ENCODE assay signal across 27 cellular contexts in genomic region chr10:61708841-61709240, GRCh38. TPM values are rescaled to one million over a fixed set of nuclear protein-coding genes. Genes with fewer than 3 reads are reported as not detected.
DNase-seq lines count a peak whose midpoint lies in the region; ATAC-seq, FAIRE-seq and TF ChIP-seq lines count a peak whose summit lies in the region.
"Had no signal": no experiment of that assay in that cellular context is flagged by ENCODE, and none has a peak within 500 bp of the region (broad histone marks: within the 10 kb centered on the region; RNA-seq: fewer than 3 reads in every experiment).

No MANE protein-coding gene starts in this region.

- H3K36me3 ChIP-seq in adipocyte (ENCODE audit: control insufficient read depth, insufficient read depth, low read length, severe bottlenecking) (no peaks in the 10 kb centered on the region), vagina (no peaks in the 10 kb centered on the region)

- no peak for TF ChIP-seq POLR2A in vagina (IDR thresholded peaks at IDR 0.05)

- H3K27me3 ChIP-seq in adipocyte (replicated peaks; ENCODE audit: control insufficient read depth, insufficient read depth, low read length), result no peaks in the 10 kb centered on the region
- H3K27me3 ChIP-seq in vagina, result no peaks in the 10 kb centered on the region
- H3K27me3 ChIP-seq in right cardiac atrium (ENCODE audit: control insufficient read depth, insufficient read depth), result no peaks in the 10 kb centered on the region

- no peak for TF ChIP-seq CTCF in vagina (IDR thresholded peaks at IDR 0.05)

- H3K9me3 ChIP-seq in adipocyte (ENCODE audit: control insufficient read depth, low read length), result no peaks in the 10 kb centered on the region
- H3K9me3 ChIP-seq in vagina, result no peaks in the 10 kb centered on the region
- H3K9me3 ChIP-seq in right cardiac atrium (ENCODE audit: control insufficient read depth, low read length), result no peaks in the 10 kb centered on the region

- 65% methylated on average over 2 of the region's 2 CpGs for WGBS in right cardiac atrium

- H3K4me1 ChIP-seq in adipocyte (ENCODE audit: control insufficient read depth, insufficient read depth, low read length), result peaks cover 9% of the 10 kb centered on the region
- peaks cover 9% of the 10 kb centered on the region for H3K4me1 ChIP-seq in vagina
- no peaks in the 10 kb centered on the region for H3K4me1 ChIP-seq in right cardiac atrium (ENCODE audit: control insufficient read depth, insufficient read depth, low read length)

- no peak overlapping the region for H3K4me3 ChIP-seq in adipocyte (ENCODE audit: low read length)
- no peak overlapping the region for H3K4me3 ChIP-seq in vagina
- H3K4me3 ChIP-seq in right cardiac atrium (ENCODE audit: low read length), result no peak overlapping the region
- H3K4me3 ChIP-seq: PC-9 had no signal

- FAIRE-seq in islet of Langerhans (lab: Jason Lieb, UNC), result peak; percentile 9
- FAIRE-seq: G401.6, GM12892 had no signal

- intact Hi-C loops in vagina (cut with DNase I), result no loop called here
- intact Hi-C loops in right cardiac atrium (cut with DNase I), result no loop called here
- intact Hi-C loops in cardiac septum (cut with DNase I), result no loop called here

- H3K27ac ChIP-seq in vagina (peak overlapping the region; percentile 23), right cardiac atrium (ENCODE audit: low read length) (no peak overlapping the region)
- H3K27ac ChIP-seq: PC-9 had no signal

- no peak overlapping the region for H3K9ac ChIP-seq in adipocyte (ENCODE audit: low read length)

- peak; percentile 60 for DNase-seq in adipocyte (ENCODE audit: low read depth)
- DNase-seq in fibroblast of gingiva (ENCODE audit: low read depth), result peak; percentile 68
- DNase-seq in vagina (ENCODE audit: extremely low spot score in 2 of 2), result no peak
- DNase-seq in right cardiac atrium, result no peak
- DNase-seq in NCI-H187 treated with DMSO at 0.1 percent for 48 hours (lab: John Stamatoyannopoulos, UW), result no peak
- DNase-seq in cardiac septum (ENCODE audit: low spot score), result no peak
- DNase-seq: ACHN; AML-193; C1 segment of cervical spinal cord; CD8-positive, alpha-beta T cell; DMS153; GOT3; MM.1S; NCI-H1092; NCI-H1436; NCI-H2029; NCI-H2227 treated with DMSO at 0.1 percent for 48 hours; NCI-H510A treated with DMSO at 0.1 percent for 48 hours; NCI-H748 treated with DMSO at 0.1 percent for 48 hours; PC-9; RPMI8226; SHP77 had no signal

- no peak for ATAC-seq in right cardiac atrium
- ATAC-seq in HG02884 (IDR thresholded peaks at IDR 0.05; ENCODE audit: unreplicated experiment), result no peak
- ATAC-seq: CD8-positive, alpha-beta T cell; HCT116 had no signal

RNA-seq across cellular contexts. Expression of gene CABCOCO1, which starts 46.1 kb away (rescaled TPM):
- total RNA-seq in vagina, result not detected
- total RNA-seq in right cardiac atrium, result under 1 TPM in 1 of 4 donors, not detected in 3; 0.66 TPM
- 0.09 TPM for polyA plus RNA-seq in right cardiac atrium
- not detected for total RNA-seq in cardiac septum
- total RNA-seq: CD8-positive, alpha-beta T cell; PC-9 had no signal

Comparison
In these comparisons a context has a peak if more than half of its experiments do, and no peak if none do; other contexts are left out.
1. DNase-seq: peak in adipocyte (single experiment) and fibroblast of gingiva (single experiment); none in vagina (0 of 2), right cardiac atrium (0 of 3), NCI-H187 treated with DMSO at 0.1 percent for 48 hours (single experiment) and cardiac septum (single experiment).